ENCODE assay signal across 8 cellular contexts in the genomic region with DNA sequence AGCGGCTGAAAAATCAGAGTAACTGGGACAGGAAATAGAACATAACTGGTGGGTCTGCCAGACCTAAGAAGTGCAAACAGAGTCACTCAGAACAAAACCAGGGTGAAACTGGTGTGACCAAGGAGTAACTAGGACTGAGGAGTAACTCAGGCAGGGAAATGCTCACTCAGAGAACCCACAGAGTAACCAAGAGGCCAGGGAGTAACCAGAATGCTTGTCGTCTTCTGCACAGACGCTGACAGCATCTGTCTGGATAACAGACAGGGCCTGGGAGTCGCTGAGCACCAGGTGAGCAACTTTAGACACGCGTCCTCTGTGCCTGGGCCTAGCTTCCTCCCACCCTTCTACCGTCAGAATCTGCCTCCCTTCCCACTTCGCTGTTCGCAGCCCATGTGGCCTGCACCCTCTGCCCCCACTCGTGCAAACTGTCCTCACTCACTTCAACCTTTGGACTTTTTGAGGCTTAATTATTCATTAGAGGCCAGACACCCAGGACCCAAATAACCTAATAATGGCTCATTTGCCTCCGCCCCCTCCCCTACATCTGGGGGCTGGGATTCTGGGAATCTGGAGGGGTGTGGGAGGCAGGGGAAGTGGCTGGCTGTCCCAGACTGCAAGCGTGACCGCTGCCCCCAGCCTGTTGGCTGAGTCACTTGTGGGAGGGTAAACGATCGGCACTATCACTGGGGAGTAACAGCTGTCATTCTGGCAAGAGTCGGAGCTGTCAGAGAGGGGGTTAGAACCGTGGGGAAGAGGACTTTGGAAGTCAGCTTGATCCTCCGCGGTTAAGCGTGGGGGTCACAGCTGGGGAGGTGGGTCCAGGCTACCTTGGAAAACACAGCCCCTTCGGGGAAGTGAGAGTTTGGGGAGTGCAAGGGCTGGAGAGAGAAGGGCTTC. TPM values are rescaled to one million over a fixed set of nuclear protein-coding genes. Genes with fewer than 3 reads are reported as not detected.
A peak's percentile ranks its signal among the peaks of the same experiment; 100 is the strongest.
DNase-seq lines count a peak whose midpoint lies in the region; ATAC-seq and TF ChIP-seq lines count a peak whose summit lies in the region.

No MANE protein-coding gene starts in this region.

- H3K27ac ChIP-seq in mammary epithelial cell (ENCODE audit: insufficient read depth, low read depth, low read length) (no peak overlapping the region), liver (ENCODE audit: low read depth in 1 of 2, low read length in 2 of 2) (peak overlapping the region; percentile 95 to 96)

- DNase-seq in D341Med (ENCODE audit: low spot score) (peak; percentile 54), HT1080 (ENCODE audit: low read depth) (peak; percentile 73), T-helper 9 cell (peak; percentile 46), mammary epithelial cell (peak; percentile 58), NCI-H2107 (lab: John Stamatoyannopoulos, UW) (no peak)
- peak; percentile 38 to 54 (median 49) for DNase-seq in stimulated activated CD4-positive, alpha-beta T cell treated with anti-CD3 and anti-CD28 coated beads, TNF-alpha, amount 100 ng/mL, for 48 hours (ENCODE audit: low read depth in 3 of 3)

- in situ Hi-C loops in mammary epithelial cell (cut with MboI; ENCODE audit: low sequenced_read_pairs in 2 of 2): loop anchor here in 1 of 2 donors (5.0 kb wide), 1 partner anchor 39 kb away; no protein-coding TSS in a partner anchor

- intact Hi-C loops in mammary epithelial cell (cut with micrococcal nuclease): no loop called here

- dilution Hi-C loops in mammary epithelial cell (cut with HindIII; ENCODE audit: low sequenced_read_pairs): no loop called here

- 24% methylated on average over 17 of the region's 21 CpGs for WGBS in mammary epithelial cell (ENCODE audit: low coverage, missing lambda C conversion rate)
- 10% methylated on average over 21 of the region's 21 CpGs for WGBS in liver

- H3K9ac ChIP-seq in mammary epithelial cell (ENCODE audit: insufficient read depth, low read length): no peak overlapping the region
- H3K9ac ChIP-seq in liver (ENCODE audit: low read depth in 1 of 2, low read length in 2 of 2): peak overlapping the region; percentile 91 to 96

- H3K9me3 ChIP-seq in mammary epithelial cell (replicated peaks; ENCODE audit: insufficient read depth, low read length): no peaks in the 10 kb centered on the region
- no peaks in the 10 kb centered on the region for H3K9me3 ChIP-seq in liver (ENCODE audit: control insufficient read depth in 4 of 4, low read length in 3 of 4)

- no peaks in the 10 kb centered on the region for H3K36me3 ChIP-seq in mammary epithelial cell (ENCODE audit: insufficient read depth, low read length)
- peaks cover 8 to 15% (median 9%) of the 10 kb centered on the region in 4 donors for H3K36me3 ChIP-seq in liver (ENCODE audit: control insufficient read depth in 4 of 4, insufficient read depth in 3 of 4, low read depth in 1 of 4, low read length in 3 of 4)

- CTCF ChIA-PET in mammary epithelial cell (lab: Charles Lee; ENCODE audit: low non-redundant PET): interaction anchor here (0.6 kb wide), 1 partner anchor 39 kb away, joined by 4 read pairs; no protein-coding TSS in a partner anchor

- peak; percentile 85 for ATAC-seq in GM21381 (IDR thresholded peaks at IDR 0.05; ENCODE audit: unreplicated experiment)

- H3K4me1 ChIP-seq in mammary epithelial cell (ENCODE audit: insufficient read depth, low read length) (peaks cover 38% of the 10 kb centered on the region), liver (ENCODE audit: control insufficient read depth in 4 of 4, insufficient read depth in 4 of 4, low read length in 3 of 4) (peaks cover 12 to 44% (median 24%) of the 10 kb centered on the region in 4 donors)

- no peak for TF ChIP-seq CTCF in mammary epithelial cell (conservative IDR thresholded peaks at IDR 0.05 in 1 of 2, IDR thresholded peaks at IDR 0.05 in 1 of 2; ENCODE audit: extremely low read depth in 1 of 2, insufficient read depth in 1 of 2, low read depth in 1 of 2, low read length in 2 of 2)
- no peak for TF ChIP-seq CTCF in liver (IDR thresholded peaks at IDR 0.05; ENCODE audit: low read depth, low read length, missing input control)

- no peaks in the 10 kb centered on the region for H3K27me3 ChIP-seq in mammary epithelial cell (ENCODE audit: insufficient read depth, low read length)
- H3K27me3 ChIP-seq in liver (ENCODE audit: control insufficient read depth in 4 of 4, insufficient read depth in 4 of 4, low read length in 3 of 4): no peaks in the 10 kb centered on the region

- H4K20me1 ChIP-seq in mammary epithelial cell (ENCODE audit: insufficient read depth, low read length): no peaks in the 10 kb centered on the region

- H2AFZ ChIP-seq in mammary epithelial cell (ENCODE audit: low read depth, low read length): peak overlapping the region; percentile 74

- peak overlapping the region; percentile 1 to 64 (median 35) for H3K4me3 ChIP-seq in mammary epithelial cell (replicated peaks in 1 of 3; ENCODE audit: insufficient read depth in 1 of 3, low read depth in 2 of 3, low read length in 3 of 3)
- H3K4me3 ChIP-seq in liver (ENCODE audit: low read depth in 1 of 3, low read length in 3 of 3): peak overlapping the region; percentile 61 to 74 (median 65)

- no peaks in the 10 kb centered on the region for H3K79me2 ChIP-seq in mammary epithelial cell (ENCODE audit: insufficient read depth, low read length)

- peak; percentile 28 to 51 for TF ChIP-seq RAD21 in liver (IDR thresholded peaks at IDR 0.05)

- TSS peak; percentile 82 for BruUV-seq in mammary epithelial cell (replicated peaks; lab: Mats Ljungman, UMichigan)

- H3K4me2 ChIP-seq in mammary epithelial cell (ENCODE audit: insufficient read depth, low read depth, low read length): peak overlapping the region; percentile 89

TF ChIP-seq in liver, 16 proteins besides CTCF, POLR2A, EP300 and RAD21 (continues in another document):
- peak; percentile 88 to 96 for TF ChIP-seq JUND (IDR thresholded peaks at IDR 0.05)
- TF ChIP-seq ZBTB33 (IDR thresholded peaks at IDR 0.05): peak; percentile 94
- peak; percentile 80 for TF ChIP-seq TAF1 (conservative IDR thresholded peaks at IDR 0.05)
- peak; percentile 80 for TF ChIP-seq NR2F2 (IDR thresholded peaks at IDR 0.05)
- TF ChIP-seq GABPA (IDR thresholded peaks at IDR 0.05 in 1 of 2, conservative IDR thresholded peaks at IDR 0.05 in 1 of 2): peak in 1 of 2 donors; percentile 67
- peak; percentile 97 for TF ChIP-seq HNF4G (IDR thresholded peaks at IDR 0.05)
- peak; percentile 99 for TF ChIP-seq SP1 (IDR thresholded peaks at IDR 0.05)
- TF ChIP-seq HNF4A (conservative IDR thresholded peaks at IDR 0.05): peak; percentile 97 to 98
- peak; percentile 64 for TF ChIP-seq FOXA1 (IDR thresholded peaks at IDR 0.05)

RNA-seq across cellular contexts. Expression of gene AQP3, which starts 0.6 kb away (rescaled TPM):
- 0.17 and 1.5 TPM in 2 replicates for total RNA-seq in HT1080 (2014; rRNA removed; shearing (Covaris generic))
- 0.25 and 0.28 TPM in 2 replicates for polyA plus RNA-seq in HT1080 (2015; cell fraction: cytosol; rRNA removed)
- polyA plus RNA-seq in HT1080 (2015; cell fraction: nucleus; rRNA removed): 0.31 and 0.78 TPM in 2 replicates
- 10 to 100 TPM; 11.0 to 20.0 TPM for total RNA-seq in mammary epithelial cell
- polyA plus RNA-seq in mammary epithelial cell: 38.7 TPM
- polyA minus RNA-seq in mammary epithelial cell: 50.9 TPM
- total RNA-seq in liver: 100 to 1,000 TPM in 1 of 2 donors, 10 to 100 TPM in 1; 60.5 to 109 TPM
- 100 to 1,000 TPM in 1 of 2 donors, 10 to 100 TPM in 1; 65.7 to 124 TPM for polyA plus RNA-seq in liver

RNA-seq across cellular contexts. Expression of gene NOL6, which starts 27.0 kb away (rescaled TPM):
- 107 and 110 TPM in 2 replicates for total RNA-seq in HT1080 (2014; rRNA removed; shearing (Covaris generic))
- 48.7 and 51.3 TPM in 2 replicates for polyA plus RNA-seq in HT1080 (2015; cell fraction: cytosol; rRNA removed)
- polyA plus RNA-seq in HT1080 (2015; cell fraction: nucleus; rRNA removed): 128 and 132 TPM in 2 replicates
- total RNA-seq in mammary epithelial cell (10 to 100 TPM; 34.2 to 59.0 TPM), liver (10 to 100 TPM; 10.6 to 20.2 TPM)
- polyA plus RNA-seq in mammary epithelial cell (51.8 TPM), liver (10 to 100 TPM in 1 of 2 donors, 1 to 10 TPM in 1; 8.8 to 16.9 TPM)
- polyA minus RNA-seq in mammary epithelial cell: 107 TPM

RNA-seq across cellular contexts. Expression of gene AQP7, which starts 44.4 kb away (rescaled TPM):
- total RNA-seq in HT1080 (2014; rRNA removed; shearing (Covaris generic)): not detected in 2 replicates
- polyA plus RNA-seq in HT1080 (2015; cell fraction: cytosol; rRNA removed): not detected in 2 replicates
- polyA plus RNA-seq in HT1080 (2015; cell fraction: nucleus; rRNA removed): not detected in 2 replicates
- total RNA-seq in mammary epithelial cell: under 1 TPM in 1 of 2 donors, not detected in 1; 0.56 TPM
- not detected for polyA plus RNA-seq in mammary epithelial cell
- not detected for polyA minus RNA-seq in mammary epithelial cell
- total RNA-seq in liver: 10 to 100 TPM in 1 of 2 donors, 1 to 10 TPM in 1; 4.8 to 17.1 TPM
- polyA plus RNA-seq in liver: 10 to 100 TPM; 11.9 to 22.3 TPM
